19 cellular contexts compared by ENCODE assay signal in genomic region chr16:49747654-49748053, GRCh38.
DNase-seq lines count a peak whose midpoint lies in the region; ATAC-seq, FAIRE-seq and TF ChIP-seq lines count a peak whose summit lies in the region.
"Had no signal": no experiment of that assay in that cellular context is flagged by ENCODE, and none has a peak within 500 bp of the region (broad histone marks: within the 10 kb centered on the region; RNA-seq: fewer than 3 reads in every experiment).

No MANE protein-coding gene starts in this region.

- no peaks in the 10 kb centered on the region for H3K27me3 ChIP-seq in H1 (replicated peaks in 1 of 4; ENCODE audit: control insufficient read depth in 3 of 4, extremely low read depth in 1 of 4, insufficient read depth in 3 of 4, low read length in 3 of 4)
- H3K27me3 ChIP-seq in ovary: no peaks in the 10 kb centered on the region
- H3K27me3 ChIP-seq: BLaER1 had no signal

- H3K4me3 ChIP-seq in NB4 (ENCODE audit: low read depth, low read length): no peak overlapping the region
- H3K4me3 ChIP-seq in H1 (ENCODE audit: extremely low read depth in 1 of 4, insufficient read depth in 2 of 4, low read depth in 3 of 4, low read length in 4 of 4): no peak overlapping the region
- H3K4me3 ChIP-seq in ovary: no peak overlapping the region
- H3K4me3 ChIP-seq: BLaER1 had no signal

- no peak overlapping the region for H3K56ac ChIP-seq in H1 (replicated peaks; ENCODE audit: insufficient read length, low read depth, low read length)

- H4K5ac ChIP-seq in H1 (ENCODE audit: insufficient read length, low read depth, low read length): no peak overlapping the region

- TF ChIP-seq RAD21 in H1 (IDR thresholded peaks at IDR 0.05 in 1 of 2, conservative IDR thresholded peaks at IDR 0.05 in 1 of 2; ENCODE audit: low read depth in 2 of 2, low read length in 2 of 2): no peak

- H3K9me3 ChIP-seq in H1 (ENCODE audit: insufficient read depth in 2 of 2, low read depth in 1 of 2, low read length in 1 of 2) (no peaks in the 10 kb centered on the region), ovary (no peaks in the 10 kb centered on the region)
- H3K9me3 ChIP-seq: BLaER1, Caco-2 had no signal

- peaks cover 0 to 5% of the 10 kb centered on the region in 2 experiments for H4K20me1 ChIP-seq in H1 (replicated peaks in 1 of 2; ENCODE audit: control insufficient read depth in 1 of 2, insufficient read depth in 2 of 2, low read length in 2 of 2)
- H4K20me1 ChIP-seq: BLaER1 had no signal

- peaks cover 0 to 40% of the 10 kb centered on the region in 2 experiments; a peak in 2 of 4 replicates for H3K79me2 ChIP-seq in H1 (ENCODE audit: control insufficient read depth in 1 of 2, insufficient read depth in 2 of 2, low read length in 2 of 2)

- H3K36me3 Mint-ChIP-seq in activated naive CD4-positive, alpha-beta T cell treated with anti-CD3 and anti-CD28 coated beads, Interleukin-2, amount 50 U/mL, for 72 hours: no peaks in the 10 kb centered on the region
- H3K36me3 Mint-ChIP-seq: CD4-positive, CD25-positive, alpha-beta regulatory T cell; CD8-positive, alpha-beta T cell had no signal

- no peak overlapping the region for H3K4me2 ChIP-seq in H1 (ENCODE audit: insufficient read depth in 1 of 2, low read depth in 2 of 2, low read length in 2 of 2)

- H2BK15ac ChIP-seq in H1 (ENCODE audit: low read length): no peak overlapping the region

- no peak for TF ChIP-seq POLR2A in NB4 (IDR thresholded peaks at IDR 0.05; ENCODE audit: extremely low read depth, insufficient read length)
- TF ChIP-seq POLR2A in H1 (IDR thresholded peaks at IDR 0.05; ENCODE audit: control extremely low read depth in 1 of 2, low read depth in 2 of 2, low read length in 2 of 2): no peak
- no peak for TF ChIP-seq POLR2A in ovary (IDR thresholded peaks at IDR 0.05)

- TF ChIP-seq EP300 in H1 (IDR thresholded peaks at IDR 0.05; ENCODE audit: borderline replicate concordance in 1 of 2, low read depth in 2 of 2, low read length in 2 of 2) (no peak), ovary (IDR thresholded peaks at IDR 0.05) (no peak)

- 0 out of 2 replicates have a peak overlapping the region, but pooled peaks have one; percentile 70 for H2AK5ac ChIP-seq in H1 (ENCODE audit: low read depth, low read length)

- CTCF ChIA-PET in H1 (lab: Charles Lee; ENCODE audit: partially characterized antibody): interaction anchor here (1.0 to 1.9 kb wide), 4 partner anchors 8 to 77 kb away, joined by 3 to 5 read pairs (median 4); no protein-coding TSS in a partner anchor

- H3K27ac ChIP-seq in H1 (ENCODE audit: low read depth, low read length) (no peak overlapping the region), ovary (no peak overlapping the region)
- H3K27ac ChIP-seq: BLaER1, C4-2B had no signal

- H3K4ac ChIP-seq in H1 (replicated peaks; ENCODE audit: insufficient read length, low read depth, low read length): no peak overlapping the region

- H2AFZ ChIP-seq in H1 (ENCODE audit: low read length): no peak overlapping the region

- H3K9ac ChIP-seq in H1 (replicated peaks in 1 of 4; ENCODE audit: extremely low read depth in 1 of 4, low read depth in 3 of 4, low read length in 3 of 4): no peak overlapping the region
- H3K9ac ChIP-seq: BLaER1 had no signal

- no peak overlapping the region; the same call in 1 of the 2 replicates for H2BK12ac ChIP-seq in H1 (ENCODE audit: low read depth, low read length)

- 97% methylated on average over 3 of the region's 3 CpGs; no CpG with 5 or more reads in 1 of the 2 experiments for WGBS in H1 (ENCODE audit: extremely low coverage in 1 of 2, insufficient coverage in 1 of 2, insufficient read length in 1 of 2, insufficient replicate concordance in 2 of 2, low coverage in 1 of 2, low lambda C conversion rate in 2 of 2, missing lambda C conversion rate in 1 of 2), 2 experiments
- WGBS in ovary, 3 donors: 94 to 98% (median 97%) methylated on average over 3 of the region's 3 CpGs

- H3K36me3 ChIP-seq in H1 (ENCODE audit: control insufficient read depth in 2 of 4, insufficient read depth in 4 of 4, low read length in 3 of 4) (no peaks in the 10 kb centered on the region), ovary (no peaks in the 10 kb centered on the region)
- H3K36me3 ChIP-seq: BLaER1 had no signal

- no peak overlapping the region for H3K14ac ChIP-seq in H1 (ENCODE audit: insufficient read length)

- intact Hi-C loops in sciatic nerve (cut with DNase I) (no loop called here), ovary (cut with DNase I) (loop anchor here in 1 of 4 donors (10.0 kb wide), 1 partner anchor 93 kb away; no protein-coding TSS in a partner anchor)

- no peak overlapping the region for H2BK5ac ChIP-seq in H1 (ENCODE audit: low read depth, low read length)

- no peak overlapping the region for H2BK20ac ChIP-seq in H1 (ENCODE audit: low read length)

- H3K79me1 ChIP-seq in H1 (ENCODE audit: low read depth, low read length): peaks cover 12% of the 10 kb centered on the region

- H2BK120ac ChIP-seq in H1 (replicated peaks; ENCODE audit: low read depth, low read length): no peak overlapping the region

- no peaks in the 10 kb centered on the region for H3K9me3 Mint-ChIP-seq in activated naive CD4-positive, alpha-beta T cell treated with anti-CD3 and anti-CD28 coated beads, Interleukin-2, amount 50 U/mL, for 72 hours
- H3K9me3 Mint-ChIP-seq: CD4-positive, CD25-positive, alpha-beta regulatory T cell; CD8-positive, alpha-beta T cell had no signal

- POLR2A ChIA-PET in H1 (lab: Charles Lee; ENCODE audit: partially characterized antibody): no interaction called here

- ATAC-seq in sciatic nerve: peak; percentile 27
- no peak for ATAC-seq in activated naive CD4-positive, alpha-beta T cell treated with anti-CD3 and anti-CD28 coated beads, Interleukin-2, amount 50 U/mL, for 72 hours
- ATAC-seq: CD8-positive, alpha-beta T cell had no signal

- FAIRE-seq in H1 (lab: Jason Lieb, UNC): no peak
- FAIRE-seq: G401.6, GM12892 had no signal

- no peaks in the 10 kb centered on the region for H3K23me2 ChIP-seq in H1 (ENCODE audit: low read depth, low read length)

- H3K27ac Mint-ChIP-seq in activated naive CD4-positive, alpha-beta T cell treated with anti-CD3 and anti-CD28 coated beads, Interleukin-2, amount 50 U/mL, for 72 hours: peak overlapping the region in 1 of 2 donors; percentile 70
- H3K27ac Mint-ChIP-seq: CD8-positive, alpha-beta T cell had no signal

- no peak for TF ChIP-seq CTCF in NB4 (IDR thresholded peaks at IDR 0.05; ENCODE audit: low read depth, low read length)
- no peak for TF ChIP-seq CTCF in H1 (IDR thresholded peaks at IDR 0.05; ENCODE audit: control extremely low read depth in 1 of 3, insufficient read depth in 1 of 3, low read depth in 1 of 3, low read length in 3 of 3)
- no peak for TF ChIP-seq CTCF in ovary (IDR thresholded peaks at IDR 0.05)

- no peak overlapping the region for H3K18ac ChIP-seq in H1 (ENCODE audit: extremely low read depth, low read length)

- H3K4me1 ChIP-seq in H1 (replicated peaks in 1 of 4; ENCODE audit: control insufficient read depth in 3 of 4, insufficient read depth in 4 of 4, low read length in 3 of 4) (peaks cover 4 to 24% (median 17%) of the 10 kb centered on the region in 4 experiments), ovary (ENCODE audit: insufficient read depth) (no peaks in the 10 kb centered on the region)
- H3K4me1 ChIP-seq: Caco-2 had no signal

- no peak overlapping the region for H4K8ac ChIP-seq in H1 (ENCODE audit: extremely low read depth, insufficient read depth, low read length)

- DNase-seq in NB4 (ENCODE audit: low read depth) (peak; percentile 34), RPMI8226 (peak; percentile 33), H1 (ENCODE audit: low read depth in 1 of 2, low spot score in 2 of 2) (no peak), sciatic nerve (ENCODE audit: low spot score) (no peak), ovary (no peak), NOMO-1 treated with DMSO at 0.1 percent for 48 hours (lab: John Stamatoyannopoulos, UW; ENCODE audit: unreplicated experiment) (no peak)
- no peak for DNase-seq in activated naive CD4-positive, alpha-beta T cell treated with anti-CD3 and anti-CD28 coated beads, Interleukin-2, amount 50 U/mL, for 72 hours (ENCODE audit: low spot score in 2 of 2)
- DNase-seq: Caco-2; CD4-positive, CD25-positive, alpha-beta regulatory T cell; CD8-positive, alpha-beta T cell; DMS153; DND-41; GOT3; H7; HCEC 1CT had no signal

- no peak overlapping the region for H3K23ac ChIP-seq in H1 (ENCODE audit: insufficient read length)

- no peak overlapping the region for H4K91ac ChIP-seq in H1 (replicated peaks; ENCODE audit: insufficient read length, low read length)

TF ChIP-seq in H1, 55 proteins besides CTCF, POLR2A, EP300 and RAD21:
- TF ChIP-seq, protein P1, sequence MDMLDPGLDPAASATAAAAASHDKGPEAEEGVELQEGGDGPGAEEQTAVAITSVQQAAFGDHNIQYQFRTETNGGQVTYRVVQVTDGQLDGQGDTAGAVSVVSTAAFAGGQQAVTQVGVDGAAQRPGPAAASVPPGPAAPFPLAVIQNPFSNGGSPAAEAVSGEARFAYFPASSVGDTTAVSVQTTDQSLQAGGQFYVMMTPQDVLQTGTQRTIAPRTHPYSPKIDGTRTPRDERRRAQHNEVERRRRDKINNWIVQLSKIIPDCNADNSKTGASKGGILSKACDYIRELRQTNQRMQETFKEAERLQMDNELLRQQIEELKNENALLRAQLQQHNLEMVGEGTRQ (IDR thresholded peaks at IDR 0.05; ENCODE audit: low read length): no peak
- no peak for TF ChIP-seq YY1 (IDR thresholded peaks at IDR 0.05; ENCODE audit: low read depth, low read length)
- TF ChIP-seq ZNF274 (IDR thresholded peaks at IDR 0.05; ENCODE audit: borderline replicate concordance, extremely low read depth, low read length): no peak

Comparison
In these comparisons a context has a peak if more than half of its experiments do, and no peak if none do; other contexts are left out.
1. DNase-seq: peak in NB4 (single experiment) and RPMI8226 (single experiment); none in H1 (0 of 2), sciatic nerve (single experiment), ovary (0 of 5), NOMO-1 treated with DMSO at 0.1 percent for 48 hours (single experiment) and activated naive CD4-positive, alpha-beta T cell treated with anti-CD3 and anti-CD28 coated beads, Interleukin-2, amount 50 U/mL, for 72 hours (0 of 2).